In the genomic region with DNA sequence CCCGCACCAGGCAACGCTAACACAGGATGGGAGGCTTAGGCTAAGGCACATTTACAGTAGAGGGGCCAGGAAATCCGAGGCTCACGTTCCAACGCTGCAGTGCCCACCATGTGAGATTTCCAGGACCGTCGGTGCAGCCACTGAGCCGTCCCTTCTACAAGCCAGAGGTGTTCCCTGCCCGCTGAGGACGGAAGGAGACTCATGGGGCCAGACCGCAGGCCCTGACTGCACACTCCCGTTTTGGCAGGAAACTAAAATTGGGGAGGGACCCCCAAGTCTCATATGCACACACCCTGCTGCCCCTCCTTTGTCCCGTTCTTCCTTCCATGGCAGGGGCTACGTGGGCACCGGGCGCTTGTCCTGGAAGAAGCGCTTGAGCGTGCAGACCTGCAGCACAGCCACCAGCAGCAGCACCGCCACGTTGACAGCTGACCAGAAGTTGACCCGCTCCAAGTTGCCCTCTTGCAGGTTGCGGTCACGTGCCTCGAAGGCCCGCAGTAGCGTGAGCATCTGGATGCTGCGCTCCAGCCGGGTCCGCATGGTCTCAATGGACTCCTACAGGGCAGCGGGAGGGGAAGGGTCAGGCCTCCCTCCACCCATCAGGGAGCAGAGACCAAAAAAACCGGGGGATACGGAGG, we compare ENCODE assay signal across 31 cellular contexts. TPM values are rescaled to one million over a fixed set of nuclear protein-coding genes. Genes with fewer than 3 reads are reported as not detected.
DNase-seq lines count a peak whose midpoint lies in the region; ATAC-seq and TF ChIP-seq lines count a peak whose summit lies in the region.
"Had no signal": no experiment of that assay in that cellular context is flagged by ENCODE, and none has a peak within 500 bp of the region (broad histone marks: within the 10 kb centered on the region; RNA-seq: fewer than 3 reads in every experiment).

No MANE protein-coding gene starts in this region.

- H3K9ac ChIP-seq in neuronal stem cell (ENCODE audit: low read depth, low read length, poor library complexity) = no peak overlapping the region
- H3K9ac ChIP-seq: BLaER1, SK-N-SH had no signal

- WGBS in neuronal stem cell (ENCODE audit: extremely low coverage in 2 of 2, insufficient read length in 2 of 2, insufficient replicate concordance in 1 of 2), 2 donors = no CpG with 5 or more reads among the region's 32 CpGs

- DNase-seq in CD14-positive monocyte (ENCODE audit: low spot score) = peak; percentile 43
- no peak for DNase-seq in glutamatergic neuron
- no peak for DNase-seq in neuronal stem cell (ENCODE audit: low spot score)
- no peak for DNase-seq in HUDEP-2 (lab: John Stamatoyannopoulos, UW; ENCODE audit: unreplicated experiment in 76 of 76)
- no peak for DNase-seq in T-cell
- DNase-seq in NCI-H69 (lab: John Stamatoyannopoulos, UW) = no peak
- DNase-seq: activated CD4-positive, alpha-beta T cell treated with anti-CD3 and anti-CD28 coated beads, Interleukin-2, amount 50 U/mL, for 4 hours; activated naive CD4-positive, alpha-beta T cell treated with anti-CD3 and anti-CD28 coated beads for 36 hours; body of pancreas; COR-L47; DMS79; dorsolateral prefrontal cortex; hypothalamus; MM.1S; NCI-H2029 treated with DMSO at 0.1 percent for 48 hours; NCI-H524 treated with DMSO at 0.1 percent for 48 hours; NK-92 treated with Interleukin-12 subunit alpha and Interleukin-12 subunit beta, amount 100 ng/mL, for 24 hours; occipital lobe; psoas muscle; SK-N-SH; stimulated activated CD4-positive, alpha-beta T cell treated with anti-CD3 and anti-CD28 coated beads, Interleukin-12 subunit alpha, Interleukin-12 subunit beta, amount 100 ng/mL, for 4 hours; stimulated activated CD4-positive, alpha-beta T cell treated with anti-CD3 and anti-CD28 coated beads, Interleukin-4, amount 100 ng/mL, for 1 hour; trophoblast cell had no signal

- intact Hi-C loops in CD14-positive monocyte (cut with micrococcal nuclease) = no loop called here

- no peak for TF ChIP-seq CTCF in CD14-positive monocyte (IDR thresholded peaks at IDR 0.05)
- no peak for TF ChIP-seq CTCF in glutamatergic neuron (IDR thresholded peaks at IDR 0.05; ENCODE audit: partially characterized antibody, unreplicated experiment)

- peaks cover 28 to 58% of the 10 kb centered on the region in 2 donors for H3K36me3 Mint-ChIP-seq in CD14-positive monocyte
- H3K36me3 Mint-ChIP-seq in glutamatergic neuron (ENCODE audit: unreplicated experiment) = no peaks in the 10 kb centered on the region
- H3K36me3 Mint-ChIP-seq in T-cell = peaks cover 8% of the 10 kb centered on the region

- peak overlapping the region; percentile 82 for H3K14ac ChIP-seq in neuronal stem cell (ENCODE audit: low read length)

- no peak overlapping the region for H2BK15ac ChIP-seq in neuronal stem cell (ENCODE audit: low read length)

- H3K27ac ChIP-seq in neuronal stem cell (replicated peaks; ENCODE audit: low read length) = no peak overlapping the region
- H3K27ac ChIP-seq: BLaER1, psoas muscle had no signal

- peaks cover 5 to 15% of the 10 kb centered on the region in 2 donors for H3K4me1 ChIP-seq in neuronal stem cell (ENCODE audit: control insufficient read depth in 2 of 2, insufficient read depth in 1 of 2, low read depth in 1 of 2, low read length in 2 of 2)

- H2BK5ac ChIP-seq in neuronal stem cell (ENCODE audit: low read length) = no peak overlapping the region

- no peak overlapping the region for H2BK12ac ChIP-seq in neuronal stem cell (ENCODE audit: low read length)

- no peak overlapping the region for H2AK5ac ChIP-seq in neuronal stem cell (ENCODE audit: low read depth, low read length)

- H3K4ac ChIP-seq in neuronal stem cell (ENCODE audit: low read length) = no peak overlapping the region

- H3K18ac ChIP-seq in neuronal stem cell (ENCODE audit: low read length) = no peak overlapping the region

- peak overlapping the region in 3 of 7 donors; percentile 25 to 36 (median 32) for H3K27ac Mint-ChIP-seq in CD14-positive monocyte
- H3K27ac Mint-ChIP-seq in glutamatergic neuron (ENCODE audit: unreplicated experiment) = peak overlapping the region; percentile 17
- H3K27ac Mint-ChIP-seq in T-cell = no peak overlapping the region
- H3K27ac Mint-ChIP-seq: activated naive CD4-positive, alpha-beta T cell treated with anti-CD3 and anti-CD28 coated beads for 36 hours; activated T-helper 1 cell treated with anti-CD3 and anti-CD28 coated beads, Interleukin-12 subunit alpha, Interleukin-12 subunit beta, Interleukin-2, Interleukin-4 antibody, amounts not matched to agents 30 ng/mL and 10 ng/mL and 1 ng/mL, durations not matched to agents 14 hours and 24 hours and 36 hours; T-helper 1 cell treated with Interleukin-12 subunit alpha and Interleukin-12 subunit beta and Interleukin-4 antibody, amounts not matched to agents 30 μg/mL and 1 μg/mL, for 36 hours had no signal

- no peak for ATAC-seq in HG03095 (IDR thresholded peaks at IDR 0.05; ENCODE audit: unreplicated experiment)
- no peak for ATAC-seq in T-cell (replicated peaks in 1 of 4)
- ATAC-seq: body of pancreas, left lung, psoas muscle, sciatic nerve had no signal

- POLR2A ChIA-PET in T-cell (lab: Charles Lee) = no interaction called here

- CTCF ChIA-PET in T-cell (lab: Charles Lee) = no interaction called here

- H2BK120ac ChIP-seq in neuronal stem cell (ENCODE audit: low read depth, low read length) = no peak overlapping the region

- peaks cover 0 to 3% (median 0%) of the 10 kb centered on the region in 3 experiments for H3K27me3 ChIP-seq in neuronal stem cell (ENCODE audit: control insufficient read depth in 3 of 3, insufficient read depth in 3 of 3, low read depth in 1 of 3, low read length in 3 of 3)
- H3K27me3 ChIP-seq: BLaER1, body of pancreas, dorsolateral prefrontal cortex, left lung had no signal

- in situ Hi-C loops in GM18951 (cut with MboI; ENCODE audit: low sequenced_read_pairs, unreplicated experiment) = no loop called here

- H3K23ac ChIP-seq in neuronal stem cell (ENCODE audit: low read depth, low read length, poor library complexity) = peak overlapping the region; percentile 20

- H3K9me3 Mint-ChIP-seq in CD14-positive monocyte (peaks cover 2 to 8% (median 6%) of the 10 kb centered on the region in 7 donors), glutamatergic neuron (ENCODE audit: unreplicated experiment) (peaks cover 15% of the 10 kb centered on the region), T-cell (peaks cover 0 to 6% (median 2%) of the 10 kb centered on the region in 3 donors)

- peak; percentile 8 for TF ChIP-seq POLR2A in GM18951 (IDR thresholded peaks at IDR 0.05; ENCODE audit: extremely low read depth, insufficient read depth, insufficient read length)

- peaks cover 37 to 56% of the 10 kb centered on the region in 2 donors for H3K36me3 ChIP-seq in neuronal stem cell (replicated peaks in 1 of 2; ENCODE audit: control insufficient read depth in 2 of 2, insufficient read depth in 2 of 2, low read length in 2 of 2)

- H3K4me3 ChIP-seq in neuronal stem cell (ENCODE audit: low read length in 2 of 2) = no peak overlapping the region
- H3K4me3 ChIP-seq: BLaER1, body of pancreas, dorsolateral prefrontal cortex, left lung, psoas muscle had no signal

- no peak overlapping the region for H4K8ac ChIP-seq in neuronal stem cell (ENCODE audit: low read depth, low read length)

- H3K4me1 Mint-ChIP-seq in CD14-positive monocyte (peaks cover 11% of the 10 kb centered on the region), glutamatergic neuron (ENCODE audit: low read depth, unreplicated experiment) (peaks cover 6% of the 10 kb centered on the region), T-cell (peaks cover 12 to 17% (median 16%) of the 10 kb centered on the region in 3 donors)

- no peak overlapping the region for H2AFZ ChIP-seq in neuronal stem cell (ENCODE audit: low read length)

- peaks cover 5% of the 10 kb centered on the region for H3K79me1 ChIP-seq in neuronal stem cell (ENCODE audit: low read depth, low read length)

- H3K4me3 Mint-ChIP-seq in CD14-positive monocyte (no peak overlapping the region), glutamatergic neuron (ENCODE audit: unreplicated experiment) (no peak overlapping the region), T-cell (peak overlapping the region in 1 of 3 donors; percentile 24)
- H3K4me3 Mint-ChIP-seq: activated naive CD4-positive, alpha-beta T cell treated with anti-CD3 and anti-CD28 coated beads for 36 hours; activated T-helper 1 cell treated with anti-CD3 and anti-CD28 coated beads, Interleukin-12 subunit alpha, Interleukin-12 subunit beta, Interleukin-2, Interleukin-4 antibody, amounts not matched to agents 30 ng/mL and 10 ng/mL and 1 ng/mL, durations not matched to agents 14 hours and 24 hours and 36 hours; T-helper 1 cell treated with Interleukin-12 subunit alpha and Interleukin-12 subunit beta and Interleukin-4 antibody, amounts not matched to agents 30 μg/mL and 1 μg/mL, for 36 hours had no signal

- no peak overlapping the region for H4K91ac ChIP-seq in neuronal stem cell (ENCODE audit: low read depth, low read length, poor library complexity)

- H3K27me3 Mint-ChIP-seq in CD14-positive monocyte (ENCODE audit: low read depth in 3 of 3) (peaks cover 0 to 2% (median 0%) of the 10 kb centered on the region in 3 donors), glutamatergic neuron (ENCODE audit: unreplicated experiment) (peaks cover 13% of the 10 kb centered on the region), T-cell (no peaks in the 10 kb centered on the region)

- no peak overlapping the region for H3K4me2 ChIP-seq in neuronal stem cell (ENCODE audit: insufficient read depth, low read length, poor library complexity, severe bottlenecking)
- H3K4me2 ChIP-seq: BLaER1, SK-N-SH had no signal

- H3K9me3 ChIP-seq in neuronal stem cell (replicated peaks in 1 of 2; ENCODE audit: control insufficient read depth in 2 of 2, insufficient read depth in 1 of 2, low read depth in 1 of 2, low read length in 2 of 2) = peaks cover 6 to 12% of the 10 kb centered on the region in 2 donors
- H3K9me3 ChIP-seq: SK-N-SH had no signal

RNA-seq across cellular contexts. Expression of gene TMED1, which starts 3.2 kb away (rescaled TPM):
- 10 to 100 TPM; 51.3 to 56.7 TPM for polyA plus RNA-seq in CD14-positive monocyte
- total RNA-seq in glutamatergic neuron (ENCODE audit: unreplicated experiment) (10.4 TPM), T-cell (10 to 100 TPM in 2 of 5 donors, 1 to 10 TPM in 3; 6.1 to 11.4 (median 9.5) TPM)
- 32.4 TPM for polyA plus RNA-seq in neuronal stem cell (2013, experiment 1 of 2)
- 32.9 TPM for polyA plus RNA-seq in neuronal stem cell (2013, experiment 2 of 2)

RNA-seq across cellular contexts. Expression of gene C19orf38, which starts 15.4 kb away (rescaled TPM):
- polyA plus RNA-seq in CD14-positive monocyte = 100 to 1,000 TPM; 134 to 149 TPM
- total RNA-seq in glutamatergic neuron (ENCODE audit: unreplicated experiment) (0.44 TPM), T-cell (1 to 10 TPM in 3 of 5 donors, under 1 TPM in 2; 0.51 to 1.8 (median 1.0) TPM)
- polyA plus RNA-seq in neuronal stem cell (2013, experiment 1 of 2) = 0.15 TPM
- 0.14 TPM for polyA plus RNA-seq in neuronal stem cell (2013, experiment 2 of 2)
- total RNA-seq: endothelial cell of umbilical vein had no signal
- polyA plus RNA-seq: endothelial cell of umbilical vein had no signal

RNA-seq across cellular contexts. Expression of gene CARM1, which starts 38.6 kb away (rescaled TPM):
- polyA plus RNA-seq in CD14-positive monocyte = under 1 TPM; 0.17 to 0.29 TPM
- 133 TPM for total RNA-seq in glutamatergic neuron (ENCODE audit: unreplicated experiment)
- polyA plus RNA-seq in neuronal stem cell (2013, experiment 1 of 2) = 119 TPM
- polyA plus RNA-seq in neuronal stem cell (2013, experiment 2 of 2) = 114 TPM
- total RNA-seq in T-cell = 10 to 100 TPM; 22.3 to 35.2 (median 30.8) TPM
